Comparison of ENCODE assay signal across 10 cellular contexts in genomic region chr7:16098585-16099179, GRCh38.
A peak's percentile ranks its signal among the peaks of the same experiment; 100 is the strongest.
DNase-seq lines count a peak whose midpoint lies in the region; ATAC-seq and TF ChIP-seq lines count a peak whose summit lies in the region.
"Had no signal": no experiment of that assay in that cellular context is flagged by ENCODE, and none has a peak within 500 bp of the region (broad histone marks: within the 10 kb centered on the region; RNA-seq: fewer than 3 reads in every experiment).

No MANE protein-coding gene starts in this region.

- ATAC-seq in stimulated activated effector memory CD8-positive, alpha-beta T cell treated with anti-CD3 and anti-CD28 coated beads, Interleukin-12 subunit alpha, Interleukin-12 subunit beta, amount 100 ng/mL, for 72 hours = no peak
- no peak for ATAC-seq in activated T-cell treated with anti-CD3 and anti-CD28 coated beads, Interleukin-2, amount 50 U/mL, for 72 hours (replicated peaks in 1 of 2)
- ATAC-seq in HG02870 (IDR thresholded peaks at IDR 0.05; ENCODE audit: unreplicated experiment) (no peak), T-helper 17 cell (no peak)

- no peaks in the 10 kb centered on the region for H3K27me3 Mint-ChIP-seq in activated T-cell treated with anti-CD3 and anti-CD28 coated beads, Interleukin-2, amount 50 U/mL, for 72 hours (ENCODE audit: low read depth)
- no peaks in the 10 kb centered on the region for H3K27me3 Mint-ChIP-seq in T-helper 17 cell

- no peak overlapping the region for H3K27ac ChIP-seq in WERI-Rb-1

- no peaks in the 10 kb centered on the region for H3K36me3 ChIP-seq in WERI-Rb-1

- H3K4me1 Mint-ChIP-seq in stimulated activated effector memory CD8-positive, alpha-beta T cell treated with anti-CD3 and anti-CD28 coated beads, Interleukin-12 subunit alpha, Interleukin-12 subunit beta, amount 100 ng/mL, for 72 hours = no peaks in the 10 kb centered on the region
- no peaks in the 10 kb centered on the region for H3K4me1 Mint-ChIP-seq in activated T-cell treated with anti-CD3 and anti-CD28 coated beads, Interleukin-2, amount 50 U/mL, for 72 hours (ENCODE audit: low read depth)
- H3K4me1 Mint-ChIP-seq in T-helper 17 cell = no peaks in the 10 kb centered on the region
- H3K4me1 Mint-ChIP-seq: central memory CD8-positive, alpha-beta T cell had no signal

- H3K9me3 ChIP-seq in WERI-Rb-1 (ENCODE audit: severe bottlenecking) = no peaks in the 10 kb centered on the region
- H3K9me3 ChIP-seq in T-helper 17 cell (ENCODE audit: control insufficient read depth, low read length, poor library complexity, severe bottlenecking) = no peaks in the 10 kb centered on the region

- DNase-seq in AG09309 (ENCODE audit: low read depth) (no peak), HCEC 1CT (peak; percentile 32), WERI-Rb-1 (no peak), iris pigment epithelial cell (ENCODE audit: low read depth) (peak; percentile 45), T-helper 17 cell (no peak)
- no peak for DNase-seq in stimulated activated effector memory CD8-positive, alpha-beta T cell treated with anti-CD3 and anti-CD28 coated beads, Interleukin-12 subunit alpha, Interleukin-12 subunit beta, amount 100 ng/mL, for 72 hours (ENCODE audit: low spot score in 2 of 2)
- DNase-seq in activated T-cell treated with anti-CD3 and anti-CD28 coated beads, Interleukin-2, amount 50 U/mL, for 72 hours = no peak
- DNase-seq: small intestine had no signal

- H3K27me3 ChIP-seq in WERI-Rb-1 (ENCODE audit: insufficient read depth, low read depth, severe bottlenecking) = no peaks in the 10 kb centered on the region

- H3K27ac Mint-ChIP-seq in stimulated activated effector memory CD8-positive, alpha-beta T cell treated with anti-CD3 and anti-CD28 coated beads, Interleukin-12 subunit alpha, Interleukin-12 subunit beta, amount 100 ng/mL, for 72 hours = no peak overlapping the region
- H3K27ac Mint-ChIP-seq in activated T-cell treated with anti-CD3 and anti-CD28 coated beads, Interleukin-2, amount 50 U/mL, for 72 hours = no peak overlapping the region
- H3K27ac Mint-ChIP-seq in T-helper 17 cell = no peak overlapping the region

- H3K4me3 ChIP-seq in AG09309 (ENCODE audit: control insufficient read depth, low read depth, low read length) (no peak overlapping the region), WERI-Rb-1 (ENCODE audit: low read depth, low read length) (no peak overlapping the region)

- TF ChIP-seq CTCF in AG09309 (IDR thresholded peaks at IDR 0.05; ENCODE audit: control insufficient read depth, insufficient read depth, low read depth, low read length, missing control alignments) (peak; percentile 78), WERI-Rb-1 (IDR thresholded peaks at IDR 0.05; ENCODE audit: low read depth, low read length) (peak; percentile 43)

- H3K9me3 Mint-ChIP-seq in stimulated activated effector memory CD8-positive, alpha-beta T cell treated with anti-CD3 and anti-CD28 coated beads, Interleukin-12 subunit alpha, Interleukin-12 subunit beta, amount 100 ng/mL, for 72 hours = no peaks in the 10 kb centered on the region
- peaks cover 2% of the 10 kb centered on the region in 2 donors for H3K9me3 Mint-ChIP-seq in activated T-cell treated with anti-CD3 and anti-CD28 coated beads, Interleukin-2, amount 50 U/mL, for 72 hours
- H3K9me3 Mint-ChIP-seq: central memory CD8-positive, alpha-beta T cell had no signal

- no peaks in the 10 kb centered on the region for H3K36me3 Mint-ChIP-seq in stimulated activated effector memory CD8-positive, alpha-beta T cell treated with anti-CD3 and anti-CD28 coated beads, Interleukin-12 subunit alpha, Interleukin-12 subunit beta, amount 100 ng/mL, for 72 hours
- H3K36me3 Mint-ChIP-seq in activated T-cell treated with anti-CD3 and anti-CD28 coated beads, Interleukin-2, amount 50 U/mL, for 72 hours (ENCODE audit: insufficient read depth in 2 of 2) = peaks cover 0 to 6% of the 10 kb centered on the region in 2 donors
- no peaks in the 10 kb centered on the region for H3K36me3 Mint-ChIP-seq in T-helper 17 cell (ENCODE audit: low read depth)

- no peak overlapping the region for H3K4me3 Mint-ChIP-seq in stimulated activated effector memory CD8-positive, alpha-beta T cell treated with anti-CD3 and anti-CD28 coated beads, Interleukin-12 subunit alpha, Interleukin-12 subunit beta, amount 100 ng/mL, for 72 hours
- H3K4me3 Mint-ChIP-seq in activated T-cell treated with anti-CD3 and anti-CD28 coated beads, Interleukin-2, amount 50 U/mL, for 72 hours = no peak overlapping the region
- H3K4me3 Mint-ChIP-seq in T-helper 17 cell = no peak overlapping the region
- H3K4me3 Mint-ChIP-seq: central memory CD8-positive, alpha-beta T cell had no signal

Comparison
In these comparisons a context has a peak if more than half of its experiments do, and no peak if none do; other contexts are left out.
1. DNase-seq: peak in HCEC 1CT (single experiment) and iris pigment epithelial cell (single experiment); none in AG09309 (single experiment), WERI-Rb-1 (single experiment), stimulated activated effector memory CD8-positive, alpha-beta T cell treated with anti-CD3 and anti-CD28 coated beads, Interleukin-12 subunit alpha, Interleukin-12 subunit beta, amount 100 ng/mL, for 72 hours (0 of 2), activated T-cell treated with anti-CD3 and anti-CD28 coated beads, Interleukin-2, amount 50 U/mL, for 72 hours (0 of 2) and T-helper 17 cell (0 of 3).